Comparison of ENCODE assay signal across 16 cellular contexts in the genomic region with DNA sequence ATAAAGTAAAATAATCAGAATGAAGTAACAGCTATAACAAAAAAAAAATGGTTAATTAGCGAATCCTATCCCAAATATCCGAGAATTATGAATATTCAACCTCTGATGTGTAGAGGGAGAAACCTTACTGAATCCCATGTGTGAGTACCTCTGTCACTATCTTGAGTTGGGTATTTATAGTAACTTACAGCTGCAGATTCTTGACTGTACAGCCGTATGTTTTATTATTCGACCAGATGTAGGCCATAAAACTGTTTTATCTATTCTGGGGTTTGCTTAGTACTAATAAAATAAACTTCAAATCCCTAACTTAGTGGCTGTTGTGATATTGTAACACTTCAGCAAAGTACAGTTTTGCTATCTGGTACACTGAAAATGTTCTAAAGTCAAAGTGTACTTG.
"Had no signal": no experiment of that assay in that cellular context is flagged by ENCODE, and none has a peak within 500 bp of the region (broad histone marks: within the 10 kb centered on the region; RNA-seq: fewer than 3 reads in every experiment).

No MANE protein-coding gene starts in this region.

- DNase-seq: effector CD4-positive, alpha-beta T cell; immature natural killer cell; left ventricle myocardium inferior; lower lobe of right lung; naive thymus-derived CD4-positive, alpha-beta T cell; nephron progenitor cell; stimulated activated CD4-positive, alpha-beta T cell treated with anti-CD3 and anti-CD28 coated beads, Interleukin-4, amount 100 ng/mL, for 1 hour; stimulated activated CD8-positive, alpha-beta memory T cell treated with anti-CD3 and anti-CD28 coated beads, Interleukin-4, amount 100 ng/mL, for 48 hours; stimulated activated naive CD8-positive, alpha-beta T cell treated with anti-CD3 and anti-CD28 coated beads, Interleukin-15, Interleukin-2, amounts not matched to agents 100 U/mL and 50 U/mL, for 24 hours; thyroid gland had no signal

- H3K4me1 ChIP-seq: lower lobe of right lung, suprapubic skin, thyroid gland had no signal

- H3K4me3 Mint-ChIP-seq: immature natural killer cell; memory B cell; naive thymus-derived CD4-positive, alpha-beta T cell; nephron progenitor cell; stimulated activated effector memory CD8-positive, alpha-beta T cell treated with anti-CD3 and anti-CD28 coated beads, Interleukin-12 subunit alpha, Interleukin-12 subunit beta, amount 100 ng/mL, for 72 hours; type B pancreatic cell had no signal

- H3K27me3 ChIP-seq: suprapubic skin, thyroid gland had no signal

- H3K36me3 ChIP-seq: left ventricle myocardium inferior, lower lobe of right lung, suprapubic skin, thyroid gland had no signal

- H3K4me1 Mint-ChIP-seq: immature natural killer cell, memory B cell had no signal

- H3K36me3 Mint-ChIP-seq: immature natural killer cell; memory B cell; naive thymus-derived CD4-positive, alpha-beta T cell; stimulated activated effector memory CD8-positive, alpha-beta T cell treated with anti-CD3 and anti-CD28 coated beads, Interleukin-12 subunit alpha, Interleukin-12 subunit beta, amount 100 ng/mL, for 72 hours; type B pancreatic cell had no signal

- H3K9me3 ChIP-seq: left ventricle myocardium inferior, lower lobe of right lung, suprapubic skin, thyroid gland had no signal

- H3K4me3 ChIP-seq: coronary artery, left ventricle myocardium inferior, lower lobe of right lung, suprapubic skin, thyroid gland had no signal

- H3K9me3 Mint-ChIP-seq: memory B cell; naive thymus-derived CD4-positive, alpha-beta T cell; nephron progenitor cell; stimulated activated effector memory CD8-positive, alpha-beta T cell treated with anti-CD3 and anti-CD28 coated beads, Interleukin-12 subunit alpha, Interleukin-12 subunit beta, amount 100 ng/mL, for 72 hours; type B pancreatic cell had no signal

- H3K27ac Mint-ChIP-seq: immature natural killer cell; memory B cell; naive thymus-derived CD4-positive, alpha-beta T cell; nephron progenitor cell; stimulated activated effector memory CD8-positive, alpha-beta T cell treated with anti-CD3 and anti-CD28 coated beads, Interleukin-12 subunit alpha, Interleukin-12 subunit beta, amount 100 ng/mL, for 72 hours; type B pancreatic cell had no signal

- ATAC-seq: esophagus mucosa; lower lobe of right lung; naive thymus-derived CD4-positive, alpha-beta T cell; stimulated activated effector memory CD8-positive, alpha-beta T cell treated with anti-CD3 and anti-CD28 coated beads, Interleukin-12 subunit alpha, Interleukin-12 subunit beta, amount 100 ng/mL, for 72 hours; stimulated activated naive CD8-positive, alpha-beta T cell treated with anti-CD3 and anti-CD28 coated beads, Interleukin-15, Interleukin-2, amounts not matched to agents 100 U/mL and 50 U/mL, for 24 hours had no signal

- H3K27ac ChIP-seq: coronary artery, left ventricle myocardium inferior, lower lobe of right lung, suprapubic skin, thyroid gland had no signal
